ENCODE assay signal across 1 cellular context in the genomic region with DNA sequence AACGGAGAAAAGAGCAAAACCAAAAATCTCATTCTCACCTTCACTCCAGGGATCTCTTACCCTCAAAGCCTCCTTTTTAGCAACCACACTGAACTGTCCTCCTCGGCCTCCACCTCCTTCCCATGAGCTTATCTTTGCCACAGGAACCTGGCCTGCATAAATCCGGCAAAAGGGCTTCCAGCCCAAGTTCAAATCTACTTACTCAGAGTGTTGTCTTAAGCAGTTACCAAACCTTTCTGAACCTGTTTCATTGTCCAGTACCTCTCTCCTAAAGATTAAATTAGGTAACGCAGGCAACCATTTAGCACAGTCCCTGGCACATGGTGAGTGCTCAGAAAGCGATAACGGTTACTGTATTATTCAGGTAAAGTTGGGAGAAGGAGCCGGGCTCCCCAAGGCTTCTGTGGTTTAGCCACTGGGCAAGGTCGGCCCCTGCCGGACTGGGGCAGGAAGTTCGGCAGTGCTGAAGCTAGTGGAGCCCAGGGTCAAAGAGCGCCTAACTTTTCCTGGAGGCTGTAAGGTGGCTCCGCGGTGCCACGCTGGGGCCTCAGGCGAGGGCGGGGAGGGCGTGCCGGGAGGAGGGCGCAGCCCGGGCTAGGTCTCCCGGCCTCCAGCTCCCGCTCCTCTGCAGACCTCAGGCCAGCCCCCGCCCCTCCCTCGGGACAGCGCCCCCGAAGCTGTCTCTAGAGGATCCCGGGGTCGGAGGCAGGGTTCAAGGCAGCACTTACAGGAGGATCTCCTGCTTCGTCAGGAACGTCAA.
TF ChIP-seq lines count a peak whose summit lies in the region.

No MANE protein-coding gene starts in this region.

TF ChIP-seq in HepG2, 621 proteins besides CTCF, POLR2A, EP300 and RAD21 (continued from another document and continues in another):
- TF ChIP-seq, protein P1, sequence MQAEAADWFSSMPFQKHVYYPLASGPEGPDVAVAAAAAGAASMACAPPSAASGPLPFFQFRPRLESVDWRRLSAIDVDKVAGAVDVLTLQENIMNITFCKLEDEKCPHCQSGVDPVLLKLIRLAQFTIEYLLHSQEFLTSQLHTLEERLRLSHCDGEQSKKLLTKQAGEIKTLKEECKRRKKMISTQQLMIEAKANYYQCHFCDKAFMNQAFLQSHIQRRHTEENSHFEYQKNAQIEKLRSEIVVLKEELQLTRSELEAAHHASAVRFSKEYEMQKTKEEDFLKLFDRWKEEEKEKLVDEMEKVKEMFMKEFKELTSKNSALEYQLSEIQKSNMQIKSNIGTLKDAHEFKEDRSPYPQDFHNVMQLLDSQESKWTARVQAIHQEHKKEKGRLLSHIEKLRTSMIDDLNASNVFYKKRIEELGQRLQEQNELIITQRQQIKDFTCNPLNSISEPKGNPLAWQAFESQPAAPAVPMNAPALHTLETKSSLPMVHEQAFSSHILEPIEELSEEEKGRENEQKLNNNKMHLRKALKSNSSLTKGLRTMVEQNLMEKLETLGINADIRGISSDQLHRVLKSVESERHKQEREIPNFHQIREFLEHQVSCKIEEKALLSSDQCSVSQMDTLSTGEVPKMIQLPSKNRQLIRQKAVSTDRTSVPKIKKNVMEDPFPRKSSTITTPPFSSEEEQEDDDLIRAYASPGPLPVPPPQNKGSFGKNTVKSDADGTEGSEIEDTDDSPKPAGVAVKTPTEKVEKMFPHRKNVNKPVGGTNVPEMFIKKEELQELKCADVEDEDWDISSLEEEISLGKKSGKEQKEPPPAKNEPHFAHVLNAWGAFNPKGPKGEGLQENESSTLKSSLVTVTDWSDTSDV (CRISPR knock-in tag; IDR thresholded peaks at IDR 0.05): peak; percentile 44; the same call in 1 of the 2 replicates
- TF ChIP-seq BCL6 (CRISPR knock-in tag; IDR thresholded peaks at IDR 0.05) (peak; percentile 74), CCDC6 (CRISPR knock-in tag; IDR thresholded peaks at IDR 0.05) (peak; percentile 88; the same call in 1 of the 2 replicates), MBD4 (IDR thresholded peaks at IDR 0.05; ENCODE audit: borderline replicate concordance, low read length) (no peak), CENPX (CRISPR knock-in tag; IDR thresholded peaks at IDR 0.05) (no peak), SP140L (CRISPR knock-in tag; IDR thresholded peaks at IDR 0.05; ENCODE audit: borderline replicate concordance) (no peak), CHD4 (IDR thresholded peaks at IDR 0.05; ENCODE audit: borderline replicate concordance, low read length) (no peak), RXRA (CRISPR knock-in tag; IDR thresholded peaks at IDR 0.05) (peak; percentile 75; the same call in 1 of the 2 replicates), XRCC5 (optimal IDR thresholded peaks at IDR 0.05; ENCODE audit: low read length) (peak; percentile 70), SETDB1 (CRISPR knock-in tag; IDR thresholded peaks at IDR 0.05; ENCODE audit: borderline replicate concordance) (no peak), RELA (CRISPR knock-in tag; IDR thresholded peaks at IDR 0.05) (no peak; the same call in 1 of the 2 replicates), ZMAT3 (CRISPR knock-in tag; conservative IDR thresholded peaks at IDR 0.05) (no peak; the same call in 1 of the 2 replicates), ZNF598 (CRISPR knock-in tag; IDR thresholded peaks at IDR 0.05; ENCODE audit: borderline replicate concordance) (peak; percentile 77), ZNF883 (CRISPR knock-in tag; IDR thresholded peaks at IDR 0.05; ENCODE audit: not compliant biosample characterization) (no peak), KLF13 (CRISPR knock-in tag; IDR thresholded peaks at IDR 0.05) (no peak), PAX8 (CRISPR knock-in tag; IDR thresholded peaks at IDR 0.05; ENCODE audit: borderline replicate concordance) (no peak), MLLT10 (CRISPR knock-in tag; IDR thresholded peaks at IDR 0.05) (no peak), PLRG1 (conservative IDR thresholded peaks at IDR 0.05) (no peak), HOXA3 (CRISPR knock-in tag; IDR thresholded peaks at IDR 0.05) (no peak; the same call in none of the 2 replicates), THYN1 (CRISPR knock-in tag; IDR thresholded peaks at IDR 0.05; ENCODE audit: borderline replicate concordance, low read depth) (no peak), AHR (CRISPR knock-in tag; IDR thresholded peaks at IDR 0.05) (peak; percentile 61; the same call in 1 of the 2 replicates), ZNF333 (CRISPR knock-in tag; IDR thresholded peaks at IDR 0.05; ENCODE audit: borderline replicate concordance) (0 out of 2 replicates have a peak, but pooled peaks have one; percentile 23), ATF7-NPFF (CRISPR knock-in tag; IDR thresholded peaks at IDR 0.05; ENCODE audit: low read depth) (no peak), ZNF841 (CRISPR knock-in tag; IDR thresholded peaks at IDR 0.05; ENCODE audit: borderline replicate concordance) (no peak), SAP130 (CRISPR knock-in tag; IDR thresholded peaks at IDR 0.05; ENCODE audit: low read depth) (peak; percentile 24; the same call in 1 of the 2 replicates), KAT7 (CRISPR knock-in tag; IDR thresholded peaks at IDR 0.05; ENCODE audit: borderline replicate concordance) (peak; percentile 37; the same call in 1 of the 2 replicates), EZH2 (conservative IDR thresholded peaks at IDR 0.05; ENCODE audit: low read depth, low read length) (no peak), KDM3A (CRISPR knock-in tag; IDR thresholded peaks at IDR 0.05; ENCODE audit: low read depth) (no peak), MTA1 (CRISPR knock-in tag; IDR thresholded peaks at IDR 0.05; ENCODE audit: borderline replicate concordance) (peak; percentile 42; the same call in 1 of the 2 replicates), NKX3-1 (CRISPR knock-in tag; IDR thresholded peaks at IDR 0.05) (no peak), ADNP (CRISPR knock-in tag; IDR thresholded peaks at IDR 0.05) (no peak), SMYD3 (CRISPR knock-in tag; IDR thresholded peaks at IDR 0.05) (no peak), ZIK1 (CRISPR knock-in tag; IDR thresholded peaks at IDR 0.05; ENCODE audit: borderline replicate concordance, low read depth) (0 out of 2 replicates have a peak, but pooled peaks have one; percentile 17), SYNCRIP (IDR thresholded peaks at IDR 0.05; ENCODE audit: insufficient read depth, low read depth, low read length) (no peak), FOXC1 (CRISPR knock-in tag; IDR thresholded peaks at IDR 0.05; ENCODE audit: borderline replicate concordance) (peak; percentile 55), ZMYM2 (CRISPR knock-in tag; IDR thresholded peaks at IDR 0.05) (peak; percentile 66; the same call in 1 of the 2 replicates), ZNF251 (CRISPR knock-in tag; IDR thresholded peaks at IDR 0.05) (no peak)
- TF ChIP-seq, protein P2, sequence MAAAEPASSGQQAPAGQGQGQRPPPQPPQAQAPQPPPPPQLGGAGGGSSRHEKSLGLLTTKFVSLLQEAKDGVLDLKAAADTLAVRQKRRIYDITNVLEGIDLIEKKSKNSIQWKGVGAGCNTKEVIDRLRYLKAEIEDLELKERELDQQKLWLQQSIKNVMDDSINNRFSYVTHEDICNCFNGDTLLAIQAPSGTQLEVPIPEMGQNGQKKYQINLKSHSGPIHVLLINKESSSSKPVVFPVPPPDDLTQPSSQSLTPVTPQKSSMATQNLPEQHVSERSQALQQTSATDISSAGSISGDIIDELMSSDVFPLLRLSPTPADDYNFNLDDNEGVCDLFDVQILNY (CRISPR knock-in tag; conservative IDR thresholded peaks at IDR 0.05): no peak
- TF ChIP-seq, protein P3, sequence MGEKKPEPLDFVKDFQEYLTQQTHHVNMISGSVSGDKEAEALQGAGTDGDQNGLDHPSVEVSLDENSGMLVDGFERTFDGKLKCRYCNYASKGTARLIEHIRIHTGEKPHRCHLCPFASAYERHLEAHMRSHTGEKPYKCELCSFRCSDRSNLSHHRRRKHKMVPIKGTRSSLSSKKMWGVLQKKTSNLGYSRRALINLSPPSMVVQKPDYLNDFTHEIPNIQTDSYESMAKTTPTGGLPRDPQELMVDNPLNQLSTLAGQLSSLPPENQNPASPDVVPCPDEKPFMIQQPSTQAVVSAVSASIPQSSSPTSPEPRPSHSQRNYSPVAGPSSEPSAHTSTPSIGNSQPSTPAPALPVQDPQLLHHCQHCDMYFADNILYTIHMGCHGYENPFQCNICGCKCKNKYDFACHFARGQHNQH (CRISPR knock-in tag; IDR thresholded peaks at IDR 0.05): no peak
- TF ChIP-seq, protein P4, sequence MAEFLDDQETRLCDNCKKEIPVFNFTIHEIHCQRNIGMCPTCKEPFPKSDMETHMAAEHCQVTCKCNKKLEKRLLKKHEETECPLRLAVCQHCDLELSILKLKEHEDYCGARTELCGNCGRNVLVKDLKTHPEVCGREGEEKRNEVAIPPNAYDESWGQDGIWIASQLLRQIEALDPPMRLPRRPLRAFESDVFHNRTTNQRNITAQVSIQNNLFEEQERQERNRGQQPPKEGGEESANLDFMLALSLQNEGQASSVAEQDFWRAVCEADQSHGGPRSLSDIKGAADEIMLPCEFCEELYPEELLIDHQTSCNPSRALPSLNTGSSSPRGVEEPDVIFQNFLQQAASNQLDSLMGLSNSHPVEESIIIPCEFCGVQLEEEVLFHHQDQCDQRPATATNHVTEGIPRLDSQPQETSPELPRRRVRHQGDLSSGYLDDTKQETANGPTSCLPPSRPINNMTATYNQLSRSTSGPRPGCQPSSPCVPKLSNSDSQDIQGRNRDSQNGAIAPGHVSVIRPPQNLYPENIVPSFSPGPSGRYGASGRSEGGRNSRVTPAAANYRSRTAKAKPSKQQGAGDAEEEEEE (CRISPR knock-in tag; IDR thresholded peaks at IDR 0.05; ENCODE audit: borderline replicate concordance): no peak
- TF ChIP-seq, protein P5, sequence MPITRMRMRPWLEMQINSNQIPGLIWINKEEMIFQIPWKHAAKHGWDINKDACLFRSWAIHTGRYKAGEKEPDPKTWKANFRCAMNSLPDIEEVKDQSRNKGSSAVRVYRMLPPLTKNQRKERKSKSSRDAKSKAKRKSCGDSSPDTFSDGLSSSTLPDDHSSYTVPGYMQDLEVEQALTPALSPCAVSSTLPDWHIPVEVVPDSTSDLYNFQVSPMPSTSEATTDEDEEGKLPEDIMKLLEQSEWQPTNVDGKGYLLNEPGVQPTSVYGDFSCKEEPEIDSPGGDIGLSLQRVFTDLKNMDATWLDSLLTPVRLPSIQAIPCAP (CRISPR knock-in tag; IDR thresholded peaks at IDR 0.05; ENCODE audit: low read depth): 0 out of 2 replicates have a peak, but pooled peaks have one; percentile 24
- TF ChIP-seq, protein P6, sequence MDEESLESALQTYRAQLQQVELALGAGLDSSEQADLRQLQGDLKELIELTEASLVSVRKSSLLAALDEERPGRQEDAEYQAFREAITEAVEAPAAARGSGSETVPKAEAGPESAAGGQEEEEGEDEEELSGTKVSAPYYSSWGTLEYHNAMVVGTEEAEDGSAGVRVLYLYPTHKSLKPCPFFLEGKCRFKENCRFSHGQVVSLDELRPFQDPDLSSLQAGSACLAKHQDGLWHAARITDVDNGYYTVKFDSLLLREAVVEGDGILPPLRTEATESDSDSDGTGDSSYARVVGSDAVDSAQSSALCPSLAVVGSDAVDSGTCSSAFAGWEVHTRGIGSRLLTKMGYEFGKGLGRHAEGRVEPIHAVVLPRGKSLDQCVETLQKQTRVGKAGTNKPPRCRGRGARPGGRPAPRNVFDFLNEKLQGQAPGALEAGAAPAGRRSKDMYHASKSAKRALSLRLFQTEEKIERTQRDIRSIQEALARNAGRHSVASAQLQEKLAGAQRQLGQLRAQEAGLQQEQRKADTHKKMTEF (CRISPR knock-in tag; IDR thresholded peaks at IDR 0.05): peak; percentile 86
- TF ChIP-seq, protein P7, sequence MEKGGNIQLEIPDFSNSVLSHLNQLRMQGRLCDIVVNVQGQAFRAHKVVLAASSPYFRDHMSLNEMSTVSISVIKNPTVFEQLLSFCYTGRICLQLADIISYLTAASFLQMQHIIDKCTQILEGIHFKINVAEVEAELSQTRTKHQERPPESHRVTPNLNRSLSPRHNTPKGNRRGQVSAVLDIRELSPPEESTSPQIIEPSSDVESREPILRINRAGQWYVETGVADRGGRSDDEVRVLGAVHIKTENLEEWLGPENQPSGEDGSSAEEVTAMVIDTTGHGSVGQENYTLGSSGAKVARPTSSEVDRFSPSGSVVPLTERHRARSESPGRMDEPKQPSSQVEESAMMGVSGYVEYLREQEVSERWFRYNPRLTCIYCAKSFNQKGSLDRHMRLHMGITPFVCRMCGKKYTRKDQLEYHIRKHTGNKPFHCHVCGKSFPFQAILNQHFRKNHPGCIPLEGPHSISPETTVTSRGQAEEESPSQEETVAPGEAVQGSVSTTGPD (CRISPR knock-in tag; IDR thresholded peaks at IDR 0.05): peak; percentile 16; the same call in 1 of the 2 replicates
- TF ChIP-seq, protein P8, sequence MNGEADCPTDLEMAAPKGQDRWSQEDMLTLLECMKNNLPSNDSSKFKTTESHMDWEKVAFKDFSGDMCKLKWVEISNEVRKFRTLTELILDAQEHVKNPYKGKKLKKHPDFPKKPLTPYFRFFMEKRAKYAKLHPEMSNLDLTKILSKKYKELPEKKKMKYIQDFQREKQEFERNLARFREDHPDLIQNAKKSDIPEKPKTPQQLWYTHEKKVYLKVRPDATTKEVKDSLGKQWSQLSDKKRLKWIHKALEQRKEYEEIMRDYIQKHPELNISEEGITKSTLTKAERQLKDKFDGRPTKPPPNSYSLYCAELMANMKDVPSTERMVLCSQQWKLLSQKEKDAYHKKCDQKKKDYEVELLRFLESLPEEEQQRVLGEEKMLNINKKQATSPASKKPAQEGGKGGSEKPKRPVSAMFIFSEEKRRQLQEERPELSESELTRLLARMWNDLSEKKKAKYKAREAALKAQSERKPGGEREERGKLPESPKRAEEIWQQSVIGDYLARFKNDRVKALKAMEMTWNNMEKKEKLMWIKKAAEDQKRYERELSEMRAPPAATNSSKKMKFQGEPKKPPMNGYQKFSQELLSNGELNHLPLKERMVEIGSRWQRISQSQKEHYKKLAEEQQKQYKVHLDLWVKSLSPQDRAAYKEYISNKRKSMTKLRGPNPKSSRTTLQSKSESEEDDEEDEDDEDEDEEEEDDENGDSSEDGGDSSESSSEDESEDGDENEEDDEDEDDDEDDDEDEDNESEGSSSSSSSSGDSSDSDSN (CRISPR knock-in tag; IDR thresholded peaks at IDR 0.05): peak; percentile 80
- TF ChIP-seq, protein P9, sequence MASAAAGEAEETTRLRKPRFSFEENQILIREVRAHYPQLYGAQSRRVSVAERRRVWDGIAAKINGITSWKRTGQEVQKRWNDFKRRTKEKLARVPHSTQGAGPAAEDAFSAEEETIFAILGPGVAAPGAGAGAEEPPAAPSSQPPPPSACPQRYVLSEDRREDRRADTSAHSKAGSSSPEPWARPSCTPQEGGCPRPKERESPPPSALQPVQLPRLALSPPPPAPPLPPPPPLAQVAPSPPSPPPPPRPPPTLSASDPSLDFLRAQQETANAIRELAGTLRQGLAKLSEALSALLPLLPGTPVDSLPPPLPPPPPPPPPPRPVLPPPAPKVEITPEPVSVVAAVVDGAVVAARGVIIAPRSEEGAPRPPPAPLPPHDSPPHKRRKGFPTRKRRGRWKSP (CRISPR knock-in tag; IDR thresholded peaks at IDR 0.05): 0 out of 2 replicates have a peak, but pooled peaks have one; percentile 62
- TF ChIP-seq, protein P10, sequence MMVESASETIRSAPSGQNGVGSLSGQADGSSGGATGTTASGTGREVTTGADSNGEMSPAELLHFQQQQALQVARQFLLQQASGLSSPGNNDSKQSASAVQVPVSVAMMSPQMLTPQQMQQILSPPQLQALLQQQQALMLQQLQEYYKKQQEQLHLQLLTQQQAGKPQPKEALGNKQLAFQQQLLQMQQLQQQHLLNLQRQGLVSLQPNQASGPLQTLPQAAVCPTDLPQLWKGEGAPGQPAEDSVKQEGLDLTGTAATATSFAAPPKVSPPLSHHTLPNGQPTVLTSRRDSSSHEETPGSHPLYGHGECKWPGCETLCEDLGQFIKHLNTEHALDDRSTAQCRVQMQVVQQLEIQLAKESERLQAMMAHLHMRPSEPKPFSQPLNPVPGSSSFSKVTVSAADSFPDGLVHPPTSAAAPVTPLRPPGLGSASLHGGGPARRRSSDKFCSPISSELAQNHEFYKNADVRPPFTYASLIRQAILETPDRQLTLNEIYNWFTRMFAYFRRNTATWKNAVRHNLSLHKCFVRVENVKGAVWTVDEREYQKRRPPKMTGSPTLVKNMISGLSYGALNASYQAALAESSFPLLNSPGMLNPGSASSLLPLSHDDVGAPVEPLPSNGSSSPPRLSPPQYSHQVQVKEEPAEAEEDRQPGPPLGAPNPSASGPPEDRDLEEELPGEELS (CRISPR knock-in tag; IDR thresholded peaks at IDR 0.05): 0 out of 2 replicates have a peak, but pooled peaks have one; percentile 27
